Comparison of ENCODE assay signal across 16 cellular contexts in the genomic region with DNA sequence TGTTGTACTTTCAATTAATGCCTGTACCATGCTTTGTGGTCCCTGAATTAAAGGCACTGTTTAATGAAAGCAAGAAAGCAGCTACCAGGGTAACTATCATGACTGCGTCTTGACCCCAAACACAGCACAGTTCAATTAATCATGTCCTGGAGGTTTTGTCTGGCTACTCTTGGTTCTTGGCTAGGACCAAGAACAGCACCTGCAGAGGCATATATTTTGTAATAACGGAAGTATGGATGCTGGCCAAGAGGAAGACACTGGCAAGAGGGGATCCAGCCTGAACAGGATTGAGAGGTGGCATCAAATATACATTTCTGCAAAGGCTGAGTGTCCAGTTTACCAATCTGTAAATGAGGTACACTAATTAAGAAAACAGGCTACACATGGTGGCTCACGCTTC.
A peak's percentile ranks its signal among the peaks of the same experiment; 100 is the strongest.
DNase-seq lines count a peak whose midpoint lies in the region; ATAC-seq and TF ChIP-seq lines count a peak whose summit lies in the region.
"Had no signal": no experiment of that assay in that cellular context is flagged by ENCODE, and none has a peak within 500 bp of the region (broad histone marks: within the 10 kb centered on the region; RNA-seq: fewer than 3 reads in every experiment).

No MANE protein-coding gene starts in this region.

- H3K9me3 Mint-ChIP-seq in MCF 10A (ENCODE audit: unreplicated experiment), result no peaks in the 10 kb centered on the region

- peak overlapping the region; percentile 7 for H3K27ac Mint-ChIP-seq in MCF 10A (ENCODE audit: low read depth, unreplicated experiment)

- H3K36me3 Mint-ChIP-seq in MCF 10A (ENCODE audit: insufficient read depth, unreplicated experiment), result no peaks in the 10 kb centered on the region

- H3K9me3 ChIP-seq in breast epithelium (no peaks in the 10 kb centered on the region), Peyer's patch (no peaks in the 10 kb centered on the region)
- H3K9me3 ChIP-seq: SK-N-SH had no signal

- H3K27me3 ChIP-seq in breast epithelium (no peaks in the 10 kb centered on the region), Peyer's patch (no peaks in the 10 kb centered on the region)

- BruUV-seq in MCF 10A (replicated peaks; lab: Mats Ljungman, UMichigan), result no TSS peak

- TF ChIP-seq POLR2A in breast epithelium (IDR thresholded peaks at IDR 0.05) (no peak), Peyer's patch (IDR thresholded peaks at IDR 0.05) (no peak)

- DNase-seq in MCF 10A (ENCODE audit: unreplicated experiment), result peak; percentile 85
- no peak for DNase-seq in breast epithelium (ENCODE audit: low spot score in 2 of 2)
- DNase-seq in LNCaP clone FGC (ENCODE audit: low read depth), result peak; percentile 51
- peak; percentile 50 for DNase-seq in dermis blood vessel endothelial cell
- no peak for DNase-seq in Peyer's patch
- no peak for DNase-seq in NCI-H2171 (lab: John Stamatoyannopoulos, UW)
- DNase-seq: DMS53, MV-4-11, NCI-H1417 treated with DMSO at 0.1 percent for 48 hours, NCI-H2081, NCI-H2227 treated with DMSO at 0.1 percent for 48 hours, NCI-H526, SK-N-SH had no signal

- H3K4me1 ChIP-seq in breast epithelium (no peaks in the 10 kb centered on the region), Peyer's patch (no peaks in the 10 kb centered on the region)

- no peak overlapping the region for H3K4me3 ChIP-seq in breast epithelium
- no peak overlapping the region for H3K4me3 ChIP-seq in LNCaP clone FGC (ENCODE audit: low read depth, low read length)
- no peak overlapping the region for H3K4me3 ChIP-seq in Peyer's patch

- POLR2A ChIA-PET in MCF 10A (lab: Yijun Ruan, JAX), result interaction anchor here (1.0 kb wide), 1 partner anchor 32 kb away, joined by 4 read pairs; no protein-coding TSS in a partner anchor

- intact Hi-C loops in MCF 10A (cut with micrococcal nuclease), result no loop called here
- intact Hi-C loops in breast epithelium (cut with DNase I; ENCODE audit: low total_unique reads), result no loop called here

- TF ChIP-seq CTCF in MCF 10A (IDR thresholded peaks at IDR 0.05; ENCODE audit: unreplicated experiment) (no peak), breast epithelium (IDR thresholded peaks at IDR 0.05) (no peak), LNCaP clone FGC (IDR thresholded peaks at IDR 0.05; ENCODE audit: control insufficient read depth, extremely low read depth, insufficient read depth) (no peak), Peyer's patch (IDR thresholded peaks at IDR 0.05) (no peak)

- CTCF ChIA-PET in MCF 10A (lab: Yijun Ruan, JAX), result interaction anchor here (1.0 kb wide), 1 partner anchor 401 kb away, joined by 3 read pairs; no protein-coding TSS in a partner anchor

- H3K27ac ChIP-seq in breast epithelium, result no peak overlapping the region
- H3K27ac ChIP-seq in Peyer's patch, result no peak overlapping the region

- H3K36me3 ChIP-seq in breast epithelium (no peaks in the 10 kb centered on the region), Peyer's patch (no peaks in the 10 kb centered on the region)

- no peak overlapping the region for H3K4me3 Mint-ChIP-seq in MCF 10A (ENCODE audit: unreplicated experiment)

- H3K27me3 Mint-ChIP-seq in MCF 10A (ENCODE audit: insufficient read depth, unreplicated experiment), result no peaks in the 10 kb centered on the region

- H3K4me1 Mint-ChIP-seq in MCF 10A (ENCODE audit: insufficient read depth, unreplicated experiment), result peaks cover 31% of the 10 kb centered on the region

- ATAC-seq in HG02763 (IDR thresholded peaks at IDR 0.05; ENCODE audit: unreplicated experiment), result no peak
- ATAC-seq: HepG2, Right ventricle myocardium inferior had no signal

Comparison
In these comparisons a context has a peak if more than half of its experiments do, and no peak if none do; other contexts are left out.
1. DNase-seq: peak in MCF 10A (single experiment), LNCaP clone FGC (single experiment) and dermis blood vessel endothelial cell (single experiment); none in breast epithelium (0 of 2), Peyer's patch (0 of 3) and NCI-H2171 (single experiment).